ENCODE assay signal across 16 cellular contexts in the genomic region with DNA sequence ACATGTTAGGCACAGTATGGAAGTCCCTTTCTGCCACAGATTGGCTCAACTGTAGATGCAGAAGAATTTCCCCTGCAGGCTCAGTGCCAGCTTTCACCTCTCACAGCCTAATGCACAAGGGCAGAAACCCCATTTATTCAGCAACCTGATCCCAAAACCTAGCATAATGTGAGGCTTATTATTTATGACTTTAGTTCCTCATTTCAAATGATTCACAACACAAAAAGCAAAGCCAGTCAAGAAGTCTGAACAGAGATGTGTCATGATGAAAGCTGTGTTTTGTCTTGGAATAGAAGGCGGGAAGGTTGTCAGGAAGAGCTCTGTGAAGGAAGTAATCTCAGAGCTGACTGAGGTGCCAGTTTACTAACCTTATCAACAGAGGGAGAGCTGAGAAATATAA.
"Had no signal": no experiment of that assay in that cellular context is flagged by ENCODE, and none has a peak within 500 bp of the region (broad histone marks: within the 10 kb centered on the region; RNA-seq: fewer than 3 reads in every experiment).

No MANE protein-coding gene starts in this region.

- H3K27me3 ChIP-seq: colonic mucosa, esophagus muscularis mucosa, gastroesophageal sphincter, hepatocyte had no signal

- H3K4me1 ChIP-seq: colonic mucosa, esophagus muscularis mucosa, gastroesophageal sphincter had no signal

- ATAC-seq: gastroesophageal sphincter, left lobe of liver, natural killer cell, sciatic nerve had no signal

- H3K27ac ChIP-seq: colonic mucosa, epithelial cell of prostate, esophagus muscularis mucosa, gastroesophageal sphincter, hepatocyte had no signal

- H3K4me2 ChIP-seq: hepatocyte had no signal

- H3K4me3 ChIP-seq: colonic mucosa, esophagus muscularis mucosa, gastroesophageal sphincter, hepatocyte had no signal

- DNase-seq: colonic mucosa; effector CD8-positive, alpha-beta T cell; foreskin fibroblast; kidney; natural killer cell; posterior cingulate gyrus; small intestine; stimulated activated CD4-positive, alpha-beta T cell treated with anti-CD3 and anti-CD28 coated beads, Interleukin-12 subunit alpha, Interleukin-12 subunit beta, amount 100 ng/mL, for 4 hours; stimulated activated naive CD4-positive, alpha-beta T cell; trophoblast cell had no signal

- H3K36me3 ChIP-seq: colonic mucosa, esophagus muscularis mucosa, gastroesophageal sphincter had no signal

- H3K79me2 ChIP-seq: hepatocyte had no signal

- H2AFZ ChIP-seq: hepatocyte had no signal

- H3K9me3 ChIP-seq: colonic mucosa, esophagus muscularis mucosa, gastroesophageal sphincter had no signal
